Comparison of ENCODE assay signal across 1 cellular context in the genomic region with DNA sequence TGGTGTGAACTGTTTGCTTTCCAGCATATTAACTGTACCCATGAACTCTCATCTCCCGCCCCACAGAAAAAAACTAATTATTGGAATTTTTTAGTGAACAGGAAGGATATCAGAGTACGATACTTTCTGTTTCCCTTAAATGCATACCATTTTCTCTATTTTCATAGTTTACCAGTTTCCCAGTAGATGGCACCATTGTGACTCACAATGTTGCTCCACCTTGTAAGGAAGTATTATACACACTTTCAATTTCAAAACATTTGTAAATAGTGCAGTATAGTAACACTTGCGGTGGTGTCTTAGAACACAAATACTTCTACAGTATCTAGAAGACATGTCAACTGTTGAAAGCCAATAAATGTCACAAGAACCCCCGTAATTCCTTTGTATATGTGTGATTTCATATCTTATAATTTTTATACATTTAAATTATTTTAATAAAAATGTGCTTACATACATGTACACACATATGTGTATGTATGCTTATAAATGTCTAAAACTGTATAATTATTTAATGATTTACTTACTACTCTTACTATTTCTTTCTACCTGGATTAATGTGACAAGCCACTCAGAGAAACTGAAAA.
A peak's percentile ranks its signal among the peaks of the same experiment; 100 is the strongest.
TF ChIP-seq lines count a peak whose summit lies in the region.

No MANE protein-coding gene starts in this region.

TF ChIP-seq in GM12878, 131 proteins besides CTCF, POLR2A, EP300 and RAD21 (continued from another document):
- TF ChIP-seq, protein P1, sequence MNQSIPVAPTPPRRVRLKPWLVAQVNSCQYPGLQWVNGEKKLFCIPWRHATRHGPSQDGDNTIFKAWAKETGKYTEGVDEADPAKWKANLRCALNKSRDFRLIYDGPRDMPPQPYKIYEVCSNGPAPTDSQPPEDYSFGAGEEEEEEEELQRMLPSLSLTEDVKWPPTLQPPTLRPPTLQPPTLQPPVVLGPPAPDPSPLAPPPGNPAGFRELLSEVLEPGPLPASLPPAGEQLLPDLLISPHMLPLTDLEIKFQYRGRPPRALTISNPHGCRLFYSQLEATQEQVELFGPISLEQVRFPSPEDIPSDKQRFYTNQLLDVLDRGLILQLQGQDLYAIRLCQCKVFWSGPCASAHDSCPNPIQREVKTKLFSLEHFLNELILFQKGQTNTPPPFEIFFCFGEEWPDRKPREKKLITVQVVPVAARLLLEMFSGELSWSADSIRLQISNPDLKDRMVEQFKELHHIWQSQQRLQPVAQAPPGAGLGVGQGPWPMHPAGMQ (IDR thresholded peaks at IDR 0.05; ENCODE audit: borderline replicate concordance) = no peak
- TF ChIP-seq CBFB (IDR thresholded peaks at IDR 0.05; ENCODE audit: low read depth) (no peak), RFX5 (IDR thresholded peaks at IDR 0.05; ENCODE audit: low read depth, low read length) (no peak), IRF4 (IDR thresholded peaks at IDR 0.05; ENCODE audit: low read depth, low read length) (no peak), GABPA (IDR thresholded peaks at IDR 0.05; ENCODE audit: low read depth) (no peak), TCF12 (IDR thresholded peaks at IDR 0.05; ENCODE audit: low read depth, low read length) (no peak), SMC3 (IDR thresholded peaks at IDR 0.05; ENCODE audit: borderline replicate concordance, low read length) (peak; percentile 55; the same call in 1 of the 2 replicates), ZNF24 (IDR thresholded peaks at IDR 0.05) (0 out of 2 replicates have a peak, but pooled peaks have one; percentile 10), RBBP5 (conservative IDR thresholded peaks at IDR 0.05) (no peak), GATAD2B (conservative IDR thresholded peaks at IDR 0.05; ENCODE audit: low read depth) (no peak), EGR1 (IDR thresholded peaks at IDR 0.05; ENCODE audit: borderline replicate concordance in 1 of 2, low read depth in 2 of 2, low read length in 2 of 2) (no peak), FOS (IDR thresholded peaks at IDR 0.05; ENCODE audit: borderline replicate concordance, extremely low read depth, insufficient read length) (no peak), HDAC6 (IDR thresholded peaks at IDR 0.05; ENCODE audit: unreplicated experiment) (no peak), FOXK2 (IDR thresholded peaks at IDR 0.05) (no peak), YY1 (IDR thresholded peaks at IDR 0.05; ENCODE audit: low read depth, low read length) (no peak), SUZ12 (IDR thresholded peaks at IDR 0.05; ENCODE audit: unreplicated experiment) (no peak), SMARCA5 (IDR thresholded peaks at IDR 0.05) (peak; percentile 47; the same call in 1 of the 2 replicates), ZBED1 (IDR thresholded peaks at IDR 0.05; ENCODE audit: borderline replicate concordance) (no peak), CEBPB (IDR thresholded peaks at IDR 0.05; ENCODE audit: borderline replicate concordance in 1 of 2, low read depth in 2 of 2, low read length in 2 of 2) (no peak), RUNX3 (IDR thresholded peaks at IDR 0.05; ENCODE audit: low read length) (no peak), SIN3A (IDR thresholded peaks at IDR 0.05; ENCODE audit: low read depth, low read length) (no peak), MEF2B (IDR thresholded peaks at IDR 0.05; ENCODE audit: partially characterized antibody, poor library complexity, severe bottlenecking) (no peak), BMI1 (IDR thresholded peaks at IDR 0.05; ENCODE audit: borderline replicate concordance) (no peak), IKZF2 (IDR thresholded peaks at IDR 0.05) (no peak), RAD51 (IDR thresholded peaks at IDR 0.05) (no peak)
- TF ChIP-seq, protein P2, sequence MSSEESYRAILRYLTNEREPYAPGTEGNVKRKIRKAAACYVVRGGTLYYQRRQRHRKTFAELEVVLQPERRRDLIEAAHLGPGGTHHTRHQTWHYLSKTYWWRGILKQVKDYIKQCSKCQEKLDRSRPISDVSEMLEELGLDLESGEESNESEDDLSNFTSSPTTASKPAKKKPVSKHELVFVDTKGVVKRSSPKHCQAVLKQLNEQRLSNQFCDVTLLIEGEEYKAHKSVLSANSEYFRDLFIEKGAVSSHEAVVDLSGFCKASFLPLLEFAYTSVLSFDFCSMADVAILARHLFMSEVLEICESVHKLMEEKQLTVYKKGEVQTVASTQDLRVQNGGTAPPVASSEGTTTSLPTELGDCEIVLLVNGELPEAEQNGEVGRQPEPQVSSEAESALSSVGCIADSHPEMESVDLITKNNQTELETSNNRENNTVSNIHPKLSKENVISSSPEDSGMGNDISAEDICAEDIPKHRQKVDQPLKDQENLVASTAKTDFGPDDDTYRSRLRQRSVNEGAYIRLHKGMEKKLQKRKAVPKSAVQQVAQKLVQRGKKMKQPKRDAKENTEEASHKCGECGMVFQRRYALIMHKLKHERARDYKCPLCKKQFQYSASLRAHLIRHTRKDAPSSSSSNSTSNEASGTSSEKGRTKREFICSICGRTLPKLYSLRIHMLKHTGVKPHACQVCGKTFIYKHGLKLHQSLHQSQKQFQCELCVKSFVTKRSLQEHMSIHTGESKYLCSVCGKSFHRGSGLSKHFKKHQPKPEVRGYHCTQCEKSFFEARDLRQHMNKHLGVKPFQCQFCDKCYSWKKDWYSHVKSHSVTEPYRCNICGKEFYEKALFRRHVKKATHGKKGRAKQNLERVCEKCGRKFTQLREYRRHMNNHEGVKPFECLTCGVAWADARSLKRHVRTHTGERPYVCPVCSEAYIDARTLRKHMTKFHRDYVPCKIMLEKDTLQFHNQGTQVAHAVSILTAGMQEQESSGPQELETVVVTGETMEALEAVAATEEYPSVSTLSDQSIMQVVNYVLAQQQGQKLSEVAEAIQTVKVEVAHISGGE (CRISPR knock-in tag; IDR thresholded peaks at IDR 0.05) = no peak
- TF ChIP-seq, protein P3, sequence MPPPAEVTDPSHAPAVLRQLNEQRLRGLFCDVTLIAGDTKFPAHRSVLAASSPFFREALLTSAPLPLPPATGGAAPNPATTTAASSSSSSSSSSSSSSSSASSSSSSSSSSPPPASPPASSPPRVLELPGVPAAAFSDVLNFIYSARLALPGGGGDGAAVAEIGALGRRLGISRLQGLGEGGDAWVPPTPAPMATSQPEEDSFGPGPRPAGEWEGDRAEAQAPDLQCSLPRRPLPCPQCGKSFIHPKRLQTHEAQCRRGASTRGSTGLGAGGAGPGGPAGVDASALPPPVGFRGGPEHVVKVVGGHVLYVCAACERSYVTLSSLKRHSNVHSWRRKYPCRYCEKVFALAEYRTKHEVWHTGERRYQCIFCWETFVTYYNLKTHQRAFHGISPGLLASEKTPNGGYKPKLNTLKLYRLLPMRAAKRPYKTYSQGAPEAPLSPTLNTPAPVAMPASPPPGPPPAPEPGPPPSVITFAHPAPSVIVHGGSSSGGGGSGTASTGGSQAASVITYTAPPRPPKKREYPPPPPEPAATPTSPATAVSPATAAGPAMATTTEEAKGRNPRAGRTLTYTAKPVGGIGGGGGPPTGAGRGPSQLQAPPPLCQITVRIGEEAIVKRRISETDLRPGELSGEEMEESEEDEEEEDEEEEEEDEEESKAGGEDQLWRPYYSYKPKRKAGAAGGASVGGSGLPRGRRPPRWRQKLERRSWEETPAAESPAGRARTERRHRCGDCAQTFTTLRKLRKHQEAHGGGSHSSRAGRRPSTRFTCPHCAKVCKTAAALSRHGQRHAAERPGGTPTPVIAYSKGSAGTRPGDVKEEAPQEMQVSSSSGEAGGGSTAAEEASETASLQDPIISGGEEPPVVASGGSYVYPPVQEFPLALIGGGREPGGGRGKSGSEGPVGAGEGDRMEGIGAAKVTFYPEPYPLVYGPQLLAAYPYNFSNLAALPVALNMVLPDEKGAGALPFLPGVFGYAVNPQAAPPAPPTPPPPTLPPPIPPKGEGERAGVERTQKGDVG (CRISPR knock-in tag; IDR thresholded peaks at IDR 0.05) = no peak
- TF ChIP-seq, protein P4, sequence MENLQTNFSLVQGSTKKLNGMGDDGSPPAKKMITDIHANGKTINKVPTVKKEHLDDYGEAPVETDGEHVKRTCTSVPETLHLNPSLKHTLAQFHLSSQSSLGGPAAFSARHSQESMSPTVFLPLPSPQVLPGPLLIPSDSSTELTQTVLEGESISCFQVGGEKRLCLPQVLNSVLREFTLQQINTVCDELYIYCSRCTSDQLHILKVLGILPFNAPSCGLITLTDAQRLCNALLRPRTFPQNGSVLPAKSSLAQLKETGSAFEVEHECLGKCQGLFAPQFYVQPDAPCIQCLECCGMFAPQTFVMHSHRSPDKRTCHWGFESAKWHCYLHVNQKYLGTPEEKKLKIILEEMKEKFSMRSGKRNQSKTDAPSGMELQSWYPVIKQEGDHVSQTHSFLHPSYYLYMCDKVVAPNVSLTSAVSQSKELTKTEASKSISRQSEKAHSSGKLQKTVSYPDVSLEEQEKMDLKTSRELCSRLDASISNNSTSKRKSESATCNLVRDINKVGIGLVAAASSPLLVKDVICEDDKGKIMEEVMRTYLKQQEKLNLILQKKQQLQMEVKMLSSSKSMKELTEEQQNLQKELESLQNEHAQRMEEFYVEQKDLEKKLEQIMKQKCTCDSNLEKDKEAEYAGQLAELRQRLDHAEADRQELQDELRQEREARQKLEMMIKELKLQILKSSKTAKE (IDR thresholded peaks at IDR 0.05; ENCODE audit: low read depth, poor library complexity, severe bottlenecking) = peak; percentile 17
- TF ChIP-seq, protein P5, sequence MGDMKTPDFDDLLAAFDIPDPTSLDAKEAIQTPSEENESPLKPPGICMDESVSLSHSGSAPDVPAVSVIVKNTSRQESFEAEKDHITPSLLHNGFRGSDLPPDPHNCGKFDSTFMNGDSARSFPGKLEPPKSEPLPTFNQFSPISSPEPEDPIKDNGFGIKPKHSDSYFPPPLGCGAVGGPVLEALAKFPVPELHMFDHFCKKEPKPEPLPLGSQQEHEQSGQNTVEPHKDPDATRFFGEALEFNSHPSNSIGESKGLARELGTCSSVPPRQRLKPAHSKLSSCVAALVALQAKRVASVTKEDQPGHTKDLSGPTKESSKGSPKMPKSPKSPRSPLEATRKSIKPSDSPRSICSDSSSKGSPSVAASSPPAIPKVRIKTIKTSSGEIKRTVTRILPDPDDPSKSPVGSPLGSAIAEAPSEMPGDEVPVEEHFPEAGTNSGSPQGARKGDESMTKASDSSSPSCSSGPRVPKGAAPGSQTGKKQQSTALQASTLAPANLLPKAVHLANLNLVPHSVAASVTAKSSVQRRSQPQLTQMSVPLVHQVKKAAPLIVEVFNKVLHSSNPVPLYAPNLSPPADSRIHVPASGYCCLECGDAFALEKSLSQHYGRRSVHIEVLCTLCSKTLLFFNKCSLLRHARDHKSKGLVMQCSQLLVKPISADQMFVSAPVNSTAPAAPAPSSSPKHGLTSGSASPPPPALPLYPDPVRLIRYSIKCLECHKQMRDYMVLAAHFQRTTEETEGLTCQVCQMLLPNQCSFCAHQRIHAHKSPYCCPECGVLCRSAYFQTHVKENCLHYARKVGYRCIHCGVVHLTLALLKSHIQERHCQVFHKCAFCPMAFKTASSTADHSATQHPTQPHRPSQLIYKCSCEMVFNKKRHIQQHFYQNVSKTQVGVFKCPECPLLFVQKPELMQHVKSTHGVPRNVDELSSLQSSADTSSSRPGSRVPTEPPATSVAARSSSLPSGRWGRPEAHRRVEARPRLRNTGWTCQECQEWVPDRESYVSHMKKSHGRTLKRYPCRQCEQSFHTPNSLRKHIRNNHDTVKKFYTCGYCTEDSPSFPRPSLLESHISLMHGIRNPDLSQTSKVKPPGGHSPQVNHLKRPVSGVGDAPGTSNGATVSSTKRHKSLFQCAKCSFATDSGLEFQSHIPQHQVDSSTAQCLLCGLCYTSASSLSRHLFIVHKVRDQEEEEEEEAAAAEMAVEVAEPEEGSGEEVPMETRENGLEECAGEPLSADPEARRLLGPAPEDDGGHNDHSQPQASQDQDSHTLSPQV (IDR thresholded peaks at IDR 0.05) = no peak
TF ChIP-seq in GM12878: peak in this region for 4.
